ENCODE assay signal across 8 cellular contexts in genomic region chrX:48958635-48959094, GRCh38. TPM values are rescaled to one million over a fixed set of nuclear protein-coding genes. Genes with fewer than 3 reads are reported as not detected.
DNase-seq lines count a peak whose midpoint lies in the region; ATAC-seq, FAIRE-seq and TF ChIP-seq lines count a peak whose summit lies in the region.

No MANE protein-coding gene starts in this region.

- no peak for TF ChIP-seq POLR2A in GM12891 (IDR thresholded peaks at IDR 0.05; ENCODE audit: low read depth, low read length)

- H2AFZ ChIP-seq in trophoblast cell (ENCODE audit: insufficient read depth, low read length, poor library complexity): peak overlapping the region; percentile 27

- CTCF ChIA-PET in Calu3 (lab: Charles Lee): interaction anchor here (1.3 to 2.2 kb wide), 4 partner anchors 9 to 232 kb away, joined by 3 to 7 read pairs (median 4); partner anchors contain the start of gene GRIPAP1
- CTCF ChIA-PET in activated naive CD4-positive, alpha-beta T cell treated with anti-CD3 and anti-CD28 coated beads, Interleukin-2, amount 10 ng/mL, durations not matched to agents 7 days and 5 days (lab: Charles Lee): interaction anchor here (1.1 to 1.2 kb wide), 2 partner anchors 14 to 85 kb away, joined by 4 read pairs; partner anchors contain the start of gene TFE3

- H3K4me1 Mint-ChIP-seq in Calu3 (ENCODE audit: low read depth, unreplicated experiment) (peaks cover 18% of the 10 kb centered on the region), glutamatergic neuron (ENCODE audit: low read depth, unreplicated experiment) (peaks cover 7% of the 10 kb centered on the region)
- peaks cover 48% of the 10 kb centered on the region for H3K4me1 Mint-ChIP-seq in activated naive CD4-positive, alpha-beta T cell treated with anti-CD3 and anti-CD28 coated beads, Interleukin-2, amount 10 ng/mL, durations not matched to agents 7 days and 5 days

- H3K79me2 ChIP-seq in trophoblast cell (ENCODE audit: control insufficient read depth, insufficient read depth, low read length, poor library complexity): peaks cover 7% of the 10 kb centered on the region

- H3K27ac ChIP-seq in trophoblast cell (ENCODE audit: low read depth, low read length): peak overlapping the region; percentile 77

- H2BK12ac ChIP-seq in trophoblast cell (ENCODE audit: low read length): no peak overlapping the region

- H4K12ac ChIP-seq in trophoblast cell (ENCODE audit: low read depth, low read length): peak overlapping the region; percentile 77

- DNase-seq in Calu3 (peak; percentile 33), LHCN-M2 (ENCODE audit: low read depth) (peak; percentile 61), glutamatergic neuron (peak; percentile 18), trophoblast cell (peak; percentile 57 to 68), GM12891 (ENCODE audit: insufficient read length, low spot score) (no peak)
- no peak for DNase-seq in activated naive CD4-positive, alpha-beta T cell treated with anti-CD3 and anti-CD28 coated beads, Interleukin-2, amount 10 ng/mL, durations not matched to agents 7 days and 5 days

- H3K18ac ChIP-seq in trophoblast cell (ENCODE audit: low read length): peak overlapping the region; percentile 62

- H3K27me3 Mint-ChIP-seq in Calu3 (ENCODE audit: unreplicated experiment) (no peaks in the 10 kb centered on the region), glutamatergic neuron (ENCODE audit: unreplicated experiment) (peaks cover 8% of the 10 kb centered on the region)
- H3K27me3 Mint-ChIP-seq in activated naive CD4-positive, alpha-beta T cell treated with anti-CD3 and anti-CD28 coated beads, Interleukin-2, amount 10 ng/mL, durations not matched to agents 7 days and 5 days: peaks cover 3% of the 10 kb centered on the region

- H2AK5ac ChIP-seq in trophoblast cell (ENCODE audit: low read length): no peak overlapping the region

- peak overlapping the region; percentile 55 for H2BK120ac ChIP-seq in trophoblast cell (ENCODE audit: insufficient read depth, low read length, poor library complexity)

- H3K14ac ChIP-seq in trophoblast cell (ENCODE audit: low read length): peak overlapping the region; percentile 48

- peaks cover 37% of the 10 kb centered on the region for H3K36me3 Mint-ChIP-seq in Calu3 (ENCODE audit: insufficient read depth, unreplicated experiment)
- peaks cover 17% of the 10 kb centered on the region for H3K36me3 Mint-ChIP-seq in activated naive CD4-positive, alpha-beta T cell treated with anti-CD3 and anti-CD28 coated beads, Interleukin-2, amount 10 ng/mL, durations not matched to agents 7 days and 5 days
- no peaks in the 10 kb centered on the region for H3K36me3 Mint-ChIP-seq in glutamatergic neuron (ENCODE audit: unreplicated experiment)

- no peak for TF ChIP-seq CTCF in Calu3 (IDR thresholded peaks at IDR 0.05; ENCODE audit: unreplicated experiment)
- no peak for TF ChIP-seq CTCF in glutamatergic neuron (IDR thresholded peaks at IDR 0.05; ENCODE audit: partially characterized antibody, unreplicated experiment)

- H3K4me3 Mint-ChIP-seq in Calu3 (ENCODE audit: low read depth, unreplicated experiment) (peak overlapping the region; percentile 83), glutamatergic neuron (ENCODE audit: unreplicated experiment) (peak overlapping the region; percentile 100)
- peak overlapping the region; percentile 98 for H3K4me3 Mint-ChIP-seq in activated naive CD4-positive, alpha-beta T cell treated with anti-CD3 and anti-CD28 coated beads, Interleukin-2, amount 10 ng/mL, durations not matched to agents 7 days and 5 days

- H3K23ac ChIP-seq in trophoblast cell (ENCODE audit: low read length): no peak overlapping the region

- WGBS in trophoblast cell (ENCODE audit: extremely low coverage, insufficient coverage, insufficient read length): no CpG with 5 or more reads among the region's 21 CpGs

- ATAC-seq in GM21723 (IDR thresholded peaks at IDR 0.05; ENCODE audit: unreplicated experiment) (no peak), HG03045 (IDR thresholded peaks at IDR 0.05; ENCODE audit: unreplicated experiment) (no peak)

- H3K4me3 ChIP-seq in trophoblast cell (ENCODE audit: low read depth, low read length): peak overlapping the region; percentile 62

- intact Hi-C loops in Calu3 (cut with micrococcal nuclease; ENCODE audit: unreplicated experiment): no loop called here

- H3K9me3 ChIP-seq in trophoblast cell (ENCODE audit: insufficient read depth, low read depth, low read length): no peaks in the 10 kb centered on the region

- TSS peak; percentile 66 for BruUV-seq in Calu3 (replicated peaks; lab: Mats Ljungman, UMichigan)

- peak overlapping the region; percentile 93 for H3K27ac Mint-ChIP-seq in Calu3 (ENCODE audit: unreplicated experiment)
- H3K27ac Mint-ChIP-seq in activated naive CD4-positive, alpha-beta T cell treated with anti-CD3 and anti-CD28 coated beads, Interleukin-2, amount 10 ng/mL, durations not matched to agents 7 days and 5 days: peak overlapping the region; percentile 100
- H3K27ac Mint-ChIP-seq in glutamatergic neuron (ENCODE audit: unreplicated experiment): peak overlapping the region; percentile 89

- peak overlapping the region; percentile 75 for H2BK5ac ChIP-seq in trophoblast cell (ENCODE audit: low read depth, low read length, poor library complexity)

- FAIRE-seq in GM12891 (lab: Jason Lieb, UNC): no peak

- peaks cover 5 to 17% of the 10 kb centered on the region in 2 experiments for H3K36me3 ChIP-seq in trophoblast cell (ENCODE audit: control insufficient read depth in 1 of 2, insufficient read depth in 2 of 2, low read length in 2 of 2)

- H3K4ac ChIP-seq in trophoblast cell (ENCODE audit: low read depth, low read length): peak overlapping the region; percentile 53

- peaks cover 11% of the 10 kb centered on the region for H3K79me1 ChIP-seq in trophoblast cell (ENCODE audit: low read length)

- H3K4me2 ChIP-seq in trophoblast cell (ENCODE audit: low read length): peak overlapping the region; percentile 76

- H3K4me1 ChIP-seq in trophoblast cell (ENCODE audit: control insufficient read depth in 1 of 2, insufficient read depth in 2 of 2, low read length in 2 of 2): peaks cover 0 to 8% of the 10 kb centered on the region in 2 experiments

- H3K9me3 Mint-ChIP-seq in Calu3 (ENCODE audit: low read depth, unreplicated experiment) (no peaks in the 10 kb centered on the region), glutamatergic neuron (ENCODE audit: unreplicated experiment) (peaks cover 6% of the 10 kb centered on the region)
- H3K9me3 Mint-ChIP-seq in activated naive CD4-positive, alpha-beta T cell treated with anti-CD3 and anti-CD28 coated beads, Interleukin-2, amount 10 ng/mL, durations not matched to agents 7 days and 5 days: no peaks in the 10 kb centered on the region

- peak overlapping the region; percentile 65 for H4K8ac ChIP-seq in trophoblast cell (ENCODE audit: low read depth, low read length)

- H4K91ac ChIP-seq in trophoblast cell (ENCODE audit: low read depth, low read length): peak overlapping the region; percentile 74

- peak overlapping the region; percentile 5 for H3K9ac ChIP-seq in trophoblast cell (ENCODE audit: low read length)

- H3K27me3 ChIP-seq in trophoblast cell (ENCODE audit: insufficient read depth, low read length): no peaks in the 10 kb centered on the region

TF ChIP-seq in GM12891, 5 proteins besides CTCF, POLR2A, EP300 and RAD21:
- TF ChIP-seq TAF1 (IDR thresholded peaks at IDR 0.05; ENCODE audit: low read depth, low read length) (no peak), SPI1 (IDR thresholded peaks at IDR 0.05; ENCODE audit: low read depth, low read length) (no peak), POLR2AphosphoS5 (IDR thresholded peaks at IDR 0.05; ENCODE audit: low read depth, low read length) (no peak), POU2F2 (IDR thresholded peaks at IDR 0.05; ENCODE audit: low read depth, low read length) (no peak), PAX5 (IDR thresholded peaks at IDR 0.05; ENCODE audit: insufficient read depth, low read length, severe bottlenecking) (no peak)

RNA-seq across cellular contexts. Expression of gene OTUD5, which starts 1.3 kb away (rescaled TPM):
- total RNA-seq in Calu3 (2022): 67.8 and 73.0 TPM in 2 replicates
- total RNA-seq in LHCN-M2 (2014; rRNA removed): 27.8 and 40.2 TPM in 2 replicates
- 43.1 TPM for polyA plus RNA-seq in LHCN-M2 (2012)
- total RNA-seq in glutamatergic neuron (ENCODE audit: unreplicated experiment): 68.3 TPM
- 56.7 and 57.3 TPM in 2 replicates for polyA plus RNA-seq in trophoblast cell (2013)
- polyA plus RNA-seq in GM12891 (2012; ENCODE audit: low read depth, missing spikeins): 51.3 TPM

RNA-seq across cellular contexts. Expression of gene KCND1, which starts 13.0 kb away (rescaled TPM):
- total RNA-seq in Calu3 (2022): 8.4 and 9.7 TPM in 2 replicates
- total RNA-seq in LHCN-M2 (2014; rRNA removed): 0.32 and 0.69 TPM in 2 replicates
- 1.3 TPM for polyA plus RNA-seq in LHCN-M2 (2012)
- 7.2 TPM for total RNA-seq in glutamatergic neuron (ENCODE audit: unreplicated experiment)
- 1.5 and 1.9 TPM in 2 replicates for polyA plus RNA-seq in trophoblast cell (2013)
- polyA plus RNA-seq in GM12891 (2012; ENCODE audit: low read depth, missing spikeins): 0.86 TPM

RNA-seq across cellular contexts. Expression of gene PIM2, which starts 39.8 kb away (rescaled TPM):
- total RNA-seq in Calu3 (2022): 12.8 and 13.9 TPM in 2 replicates
- total RNA-seq in LHCN-M2 (2014; rRNA removed): 8.8 and 10.7 TPM in 2 replicates
- 4.2 TPM for polyA plus RNA-seq in LHCN-M2 (2012)
- 16.5 TPM for total RNA-seq in glutamatergic neuron (ENCODE audit: unreplicated experiment)
- 5.0 and 5.4 TPM in 2 replicates for polyA plus RNA-seq in trophoblast cell (2013)
- 92.2 TPM for polyA plus RNA-seq in GM12891 (2012; ENCODE audit: low read depth, missing spikeins)

RNA-seq across cellular contexts. Expression of gene GRIPAP1, which starts 43.4 kb away (rescaled TPM):
- 92.8 and 97.8 TPM in 2 replicates for total RNA-seq in Calu3 (2022)
- total RNA-seq in LHCN-M2 (2014; rRNA removed): 22.3 and 25.5 TPM in 2 replicates
- polyA plus RNA-seq in LHCN-M2 (2012): 19.7 TPM
- 129 TPM for total RNA-seq in glutamatergic neuron (ENCODE audit: unreplicated experiment)
- 13.3 and 14.0 TPM in 2 replicates for polyA plus RNA-seq in trophoblast cell (2013)
- 34.4 TPM for polyA plus RNA-seq in GM12891 (2012; ENCODE audit: low read depth, missing spikeins)

RNA-seq across cellular contexts. Expression of gene SLC35A2, which starts 47.2 kb away (rescaled TPM):
- total RNA-seq in Calu3 (2022): 68.1 and 81.0 TPM in 2 replicates
- total RNA-seq in LHCN-M2 (2014; rRNA removed): 25.4 and 30.4 TPM in 2 replicates
- 32.6 TPM for polyA plus RNA-seq in LHCN-M2 (2012)
- 22.1 TPM for total RNA-seq in glutamatergic neuron (ENCODE audit: unreplicated experiment)
- 29.7 and 29.9 TPM in 2 replicates for polyA plus RNA-seq in trophoblast cell (2013)
- polyA plus RNA-seq in GM12891 (2012; ENCODE audit: low read depth, missing spikeins): 13.9 TPM

Comparison
In these comparisons a context has a peak if more than half of its experiments do, and no peak if none do; other contexts are left out.
1. DNase-seq: peak in Calu3 (single experiment), LHCN-M2 (single experiment), glutamatergic neuron (single experiment) and trophoblast cell (2 of 2); none in activated naive CD4-positive, alpha-beta T cell treated with anti-CD3 and anti-CD28 coated beads, Interleukin-2, amount 10 ng/mL, durations not matched to agents 7 days and 5 days (single experiment) and GM12891 (single experiment).
2. Peak in every context shown above with its lines, with median percentiles within 50 percentile points of each other: H3K27ac Mint-ChIP-seq and H3K4me3 Mint-ChIP-seq.